16 cellular contexts compared by ENCODE assay signal in the genomic region with DNA sequence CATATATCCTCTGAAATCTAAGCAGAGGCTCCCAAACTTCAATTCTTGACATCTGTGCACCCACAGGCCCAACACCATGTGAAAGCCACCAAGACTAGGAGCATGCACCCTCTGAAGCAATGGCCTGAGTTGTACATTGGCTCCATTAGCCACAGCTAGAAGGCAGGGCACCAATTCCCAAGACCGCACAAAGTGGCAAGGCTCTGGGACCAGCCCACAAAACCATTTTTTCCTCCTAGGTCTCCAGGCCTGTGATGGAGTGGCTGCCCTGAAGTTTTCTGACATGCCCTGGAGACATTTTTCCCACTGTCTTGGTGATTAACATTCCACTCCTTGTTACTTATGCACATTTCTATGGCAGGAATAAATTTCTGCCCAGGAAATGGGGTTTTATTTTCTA.
DNase-seq lines count a peak whose midpoint lies in the region; ATAC-seq and TF ChIP-seq lines count a peak whose summit lies in the region.
"Had no signal": no experiment of that assay in that cellular context is flagged by ENCODE, and none has a peak within 500 bp of the region (broad histone marks: within the 10 kb centered on the region; RNA-seq: fewer than 3 reads in every experiment).

No MANE protein-coding gene starts in this region.

- H3K9ac ChIP-seq in endodermal cell (ENCODE audit: extremely low read depth, low read length, poor library complexity, severe bottlenecking): no peak overlapping the region
- H3K9ac ChIP-seq: BLaER1 treated with 17β-estradiol and CSF1 and Interleukin-3, amounts not matched to agents 10 nM and 100 nM had no signal

- DNase-seq in endodermal cell (no peak), NCI-H2196 (lab: John Stamatoyannopoulos, UW; ENCODE audit: unreplicated experiment) (no peak)
- no peak for DNase-seq in activated CD8-positive, alpha-beta T cell treated with anti-CD3 and anti-CD28 coated beads, Interleukin-2, amount 10 ng/mL, durations not matched to agents 7 days and 5 days
- DNase-seq: 8988T; AML-193; Caco-2; Calu3; CD4-positive, alpha-beta T cell; CD8-positive, alpha-beta T cell; DMS79 treated with DMSO at 0.1 percent for 48 hours; GF-D8 had no signal

- H3K4me3 ChIP-seq in HEK293 (ENCODE audit: low read depth, low read length): no peak overlapping the region
- H3K4me3 ChIP-seq in endodermal cell (ENCODE audit: low read length): peak overlapping the region; percentile 1
- H3K4me3 ChIP-seq: BLaER1 treated with 17β-estradiol and CSF1 and Interleukin-3, amounts not matched to agents 10 nM and 100 nM had no signal

- H3K9me3 ChIP-seq in HEK293 (ENCODE audit: control insufficient read depth, insufficient read depth, low read depth, low read length) (no peaks in the 10 kb centered on the region), endodermal cell (ENCODE audit: control insufficient read depth, low read length) (peaks cover 28% of the 10 kb centered on the region)

- no peaks in the 10 kb centered on the region for H3K27me3 ChIP-seq in endodermal cell (ENCODE audit: control insufficient read depth, insufficient read depth, low read length, poor library complexity, severe bottlenecking)
- H3K27me3 ChIP-seq: BLaER1 treated with 17β-estradiol and CSF1 and Interleukin-3, amounts not matched to agents 10 nM and 100 nM had no signal

- no peaks in the 10 kb centered on the region for H3K4me1 ChIP-seq in HEK293 (ENCODE audit: control insufficient read depth, insufficient read depth, low read length)
- no peaks in the 10 kb centered on the region for H3K4me1 ChIP-seq in endodermal cell (ENCODE audit: control insufficient read depth, insufficient read depth, low read length)
- H3K4me1 ChIP-seq: BLaER1 treated with 17β-estradiol and CSF1 and Interleukin-3, amounts not matched to agents 10 nM and 100 nM; Caco-2 had no signal

- ATAC-seq in activated CD8-positive, alpha-beta T cell treated with anti-CD3 and anti-CD28 coated beads, Interleukin-2, amount 10 ng/mL, durations not matched to agents 7 days and 5 days: no peak
- ATAC-seq in activated T-helper 17 cell treated with anti-CD3 and anti-CD28 coated beads, Interleukin-2, amount 50 U/mL, for 72 hours (replicated peaks): no peak
- ATAC-seq: CD8-positive, alpha-beta T cell had no signal

- H3K36me3 ChIP-seq in HEK293 (ENCODE audit: control insufficient read depth in 2 of 2, insufficient read depth in 1 of 2, low read length in 2 of 2) (no peaks in the 10 kb centered on the region), endodermal cell (ENCODE audit: control insufficient read depth, insufficient read depth, low read length) (no peaks in the 10 kb centered on the region)
- H3K36me3 ChIP-seq: BLaER1 treated with 17β-estradiol and CSF1 and Interleukin-3, amounts not matched to agents 10 nM and 100 nM had no signal

- CTCF ChIA-PET in HEK293 (lab: Yijun Ruan, JAX): no interaction called here
- CTCF ChIA-PET in activated CD8-positive, alpha-beta T cell treated with anti-CD3 and anti-CD28 coated beads, Interleukin-2, amount 10 ng/mL, durations not matched to agents 7 days and 5 days (lab: Charles Lee): no interaction called here

- H3K4me1 Mint-ChIP-seq in endodermal cell: no peaks in the 10 kb centered on the region
- H3K4me1 Mint-ChIP-seq in activated CD8-positive, alpha-beta T cell treated with anti-CD3 and anti-CD28 coated beads, Interleukin-2, amount 10 ng/mL, durations not matched to agents 7 days and 5 days (ENCODE audit: low read depth): no peaks in the 10 kb centered on the region
- no peaks in the 10 kb centered on the region for H3K4me1 Mint-ChIP-seq in activated T-helper 17 cell treated with anti-CD3 and anti-CD28 coated beads, Interleukin-2, amount 50 U/mL, for 72 hours
- H3K4me1 Mint-ChIP-seq: B cell had no signal

- H3K4me3 Mint-ChIP-seq in endodermal cell: no peak overlapping the region
- no peak overlapping the region for H3K4me3 Mint-ChIP-seq in activated CD8-positive, alpha-beta T cell treated with anti-CD3 and anti-CD28 coated beads, Interleukin-2, amount 10 ng/mL, durations not matched to agents 7 days and 5 days
- H3K4me3 Mint-ChIP-seq in activated T-helper 17 cell treated with anti-CD3 and anti-CD28 coated beads, Interleukin-2, amount 50 U/mL, for 72 hours: no peak overlapping the region
- H3K4me3 Mint-ChIP-seq: B cell; CD4-positive, alpha-beta T cell; CD8-positive, alpha-beta T cell had no signal

- 100% methylated on average over 1 of the region's 1 CpG for WGBS in endodermal cell (ENCODE audit: insufficient coverage in 1 of 2, insufficient read length in 1 of 2), 2 experiments

- POLR2A ChIA-PET in HEK293 (lab: Yijun Ruan, JAX): no interaction called here
- POLR2A ChIA-PET in activated CD8-positive, alpha-beta T cell treated with anti-CD3 and anti-CD28 coated beads, Interleukin-2, amount 10 ng/mL, durations not matched to agents 7 days and 5 days (lab: Charles Lee): no interaction called here

- H3K27me3 Mint-ChIP-seq in endodermal cell (ENCODE audit: insufficient read depth): no peaks in the 10 kb centered on the region
- H3K27me3 Mint-ChIP-seq in activated CD8-positive, alpha-beta T cell treated with anti-CD3 and anti-CD28 coated beads, Interleukin-2, amount 10 ng/mL, durations not matched to agents 7 days and 5 days (ENCODE audit: low read depth): no peaks in the 10 kb centered on the region
- no peaks in the 10 kb centered on the region for H3K27me3 Mint-ChIP-seq in activated T-helper 17 cell treated with anti-CD3 and anti-CD28 coated beads, Interleukin-2, amount 50 U/mL, for 72 hours
- H3K27me3 Mint-ChIP-seq: B cell; CD4-positive, alpha-beta T cell had no signal

- TF ChIP-seq CTCF in HEK293 (tag by site-specific recombination; IDR thresholded peaks at IDR 0.05) (no peak), endodermal cell (conservative IDR thresholded peaks at IDR 0.05) (no peak)

- H3K9me3 Mint-ChIP-seq in endodermal cell: peaks cover 47% of the 10 kb centered on the region
- H3K9me3 Mint-ChIP-seq in activated CD8-positive, alpha-beta T cell treated with anti-CD3 and anti-CD28 coated beads, Interleukin-2, amount 10 ng/mL, durations not matched to agents 7 days and 5 days (ENCODE audit: insufficient read depth): peaks cover 18% of the 10 kb centered on the region
- peaks cover 24% of the 10 kb centered on the region for H3K9me3 Mint-ChIP-seq in activated T-helper 17 cell treated with anti-CD3 and anti-CD28 coated beads, Interleukin-2, amount 50 U/mL, for 72 hours

- no peak overlapping the region for H3K27ac Mint-ChIP-seq in endodermal cell
- no peak overlapping the region for H3K27ac Mint-ChIP-seq in activated CD8-positive, alpha-beta T cell treated with anti-CD3 and anti-CD28 coated beads, Interleukin-2, amount 10 ng/mL, durations not matched to agents 7 days and 5 days
- H3K27ac Mint-ChIP-seq in activated T-helper 17 cell treated with anti-CD3 and anti-CD28 coated beads, Interleukin-2, amount 50 U/mL, for 72 hours: no peak overlapping the region
- H3K27ac Mint-ChIP-seq: B cell; CD4-positive, alpha-beta T cell; CD8-positive, alpha-beta T cell had no signal

- H3K27ac ChIP-seq in HEK293 (ENCODE audit: extremely low read depth, low read depth, low read length) (no peak overlapping the region), endodermal cell (ENCODE audit: low read depth, low read length) (no peak overlapping the region)
- H3K27ac ChIP-seq: BLaER1 treated with 17β-estradiol and CSF1 and Interleukin-3, amounts not matched to agents 10 nM and 100 nM; C4-2B had no signal

- H3K36me3 Mint-ChIP-seq in endodermal cell (ENCODE audit: low read depth): peaks cover 3% of the 10 kb centered on the region
- H3K36me3 Mint-ChIP-seq in activated CD8-positive, alpha-beta T cell treated with anti-CD3 and anti-CD28 coated beads, Interleukin-2, amount 10 ng/mL, durations not matched to agents 7 days and 5 days (ENCODE audit: low read depth): no peaks in the 10 kb centered on the region
- no peaks in the 10 kb centered on the region for H3K36me3 Mint-ChIP-seq in activated T-helper 17 cell treated with anti-CD3 and anti-CD28 coated beads, Interleukin-2, amount 50 U/mL, for 72 hours (ENCODE audit: low read depth)
- H3K36me3 Mint-ChIP-seq: CD8-positive, alpha-beta T cell had no signal

TF ChIP-seq in HEK293, 187 proteins besides CTCF, POLR2A, EP300 and RAD21 (continues in another document):
- TF ChIP-seq SETDB1 (IDR thresholded peaks at IDR 0.05; ENCODE audit: insufficient read length, low read length) (peak; percentile 70), ZNF423 (tag by site-specific recombination; IDR thresholded peaks at IDR 0.05) (no peak)
- TF ChIP-seq, protein P1, sequence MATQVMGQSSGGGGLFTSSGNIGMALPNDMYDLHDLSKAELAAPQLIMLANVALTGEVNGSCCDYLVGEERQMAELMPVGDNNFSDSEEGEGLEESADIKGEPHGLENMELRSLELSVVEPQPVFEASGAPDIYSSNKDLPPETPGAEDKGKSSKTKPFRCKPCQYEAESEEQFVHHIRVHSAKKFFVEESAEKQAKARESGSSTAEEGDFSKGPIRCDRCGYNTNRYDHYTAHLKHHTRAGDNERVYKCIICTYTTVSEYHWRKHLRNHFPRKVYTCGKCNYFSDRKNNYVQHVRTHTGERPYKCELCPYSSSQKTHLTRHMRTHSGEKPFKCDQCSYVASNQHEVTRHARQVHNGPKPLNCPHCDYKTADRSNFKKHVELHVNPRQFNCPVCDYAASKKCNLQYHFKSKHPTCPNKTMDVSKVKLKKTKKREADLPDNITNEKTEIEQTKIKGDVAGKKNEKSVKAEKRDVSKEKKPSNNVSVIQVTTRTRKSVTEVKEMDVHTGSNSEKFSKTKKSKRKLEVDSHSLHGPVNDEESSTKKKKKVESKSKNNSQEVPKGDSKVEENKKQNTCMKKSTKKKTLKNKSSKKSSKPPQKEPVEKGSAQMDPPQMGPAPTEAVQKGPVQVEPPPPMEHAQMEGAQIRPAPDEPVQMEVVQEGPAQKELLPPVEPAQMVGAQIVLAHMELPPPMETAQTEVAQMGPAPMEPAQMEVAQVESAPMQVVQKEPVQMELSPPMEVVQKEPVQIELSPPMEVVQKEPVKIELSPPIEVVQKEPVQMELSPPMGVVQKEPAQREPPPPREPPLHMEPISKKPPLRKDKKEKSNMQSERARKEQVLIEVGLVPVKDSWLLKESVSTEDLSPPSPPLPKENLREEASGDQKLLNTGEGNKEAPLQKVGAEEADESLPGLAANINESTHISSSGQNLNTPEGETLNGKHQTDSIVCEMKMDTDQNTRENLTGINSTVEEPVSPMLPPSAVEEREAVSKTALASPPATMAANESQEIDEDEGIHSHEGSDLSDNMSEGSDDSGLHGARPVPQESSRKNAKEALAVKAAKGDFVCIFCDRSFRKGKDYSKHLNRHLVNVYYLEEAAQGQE (tag by site-specific recombination; IDR thresholded peaks at IDR 0.05): no peak
